Comparison of ENCODE assay signal across 1 cellular context in genomic region chr3:108589081-108589997, GRCh38.
TF ChIP-seq lines count a peak whose summit lies in the region.

TSS of gene CIP2A (minus strand) at chr3:108589438. CDS start at chr3:108589375, 63 bp downstream.
TSS of gene DZIP3 (plus strand) at chr3:108589722. CDS start at chr3:108605407, 15,685 bp downstream.

TF ChIP-seq in K562, 482 proteins besides CTCF, POLR2A, EP300 and RAD21 (continued from another document and continues in another):
- TF ChIP-seq TAF1 (IDR thresholded peaks at IDR 0.05; ENCODE audit: control insufficient read depth, extremely low read depth, insufficient read depth, low read length, severe bottlenecking) (peak; percentile 83), DDX20 (tag; IDR thresholded peaks at IDR 0.05; ENCODE audit: low read depth) (no peak), STAT5B (CRISPR knock-in tag; IDR thresholded peaks at IDR 0.05) (no peak), AFF1 (IDR thresholded peaks at IDR 0.05; ENCODE audit: low read depth in 1 of 2, partially characterized antibody in 2 of 2) (no peak), TRIM28 (IDR thresholded peaks at IDR 0.05) (no peak), SRSF9 (IDR thresholded peaks at IDR 0.05; ENCODE audit: borderline replicate concordance, low read depth, low read length) (no peak), CEBPB (tag; IDR thresholded peaks at IDR 0.05) (no peak), GABPA (tag; conservative IDR thresholded peaks at IDR 0.05; ENCODE audit: low read depth) (peak; percentile 97), MLLT1 (IDR thresholded peaks at IDR 0.05) (peak in 1 of 2 experiments; percentile 8; a peak in 1 of 4 replicates), ZMIZ1 (IDR thresholded peaks at IDR 0.05; ENCODE audit: low read depth in 2 of 2, low read length in 2 of 2) (0 out of 4 replicates have a peak, but pooled peaks of 1 of the 2 experiments have one; percentile 14), JUND (IDR thresholded peaks at IDR 0.05; ENCODE audit: borderline replicate concordance, low read depth, low read length) (peak; percentile 42; the same call in 1 of the 2 replicates), JUND (tag; IDR thresholded peaks at IDR 0.05; ENCODE audit: borderline replicate concordance, low read depth, low read length) (no peak), ZNF263 (CRISPR knock-in tag; IDR thresholded peaks at IDR 0.05; ENCODE audit: borderline replicate concordance) (no peak), ZBTB33 (CRISPR knock-in tag; IDR thresholded peaks at IDR 0.05) (no peak), KLF16 (IDR thresholded peaks at IDR 0.05) (no peak), ETV6 (IDR thresholded peaks at IDR 0.05; ENCODE audit: borderline replicate concordance in 1 of 2, low read depth in 2 of 2, low read length in 1 of 2) (no peak), ETV6 (CRISPR knock-in tag; IDR thresholded peaks at IDR 0.05; ENCODE audit: borderline replicate concordance) (no peak), STAG1 (CRISPR knock-in tag; IDR thresholded peaks at IDR 0.05; ENCODE audit: borderline replicate concordance) (no peak), ZNF175 (CRISPR knock-in tag; IDR thresholded peaks at IDR 0.05; ENCODE audit: low read depth) (no peak), POLR2G (IDR thresholded peaks at IDR 0.05; ENCODE audit: low read depth, low read length) (peak; percentile 95), C11orf30 (IDR thresholded peaks at IDR 0.05; ENCODE audit: low read depth) (peak; percentile 48; the same call in 1 of the 2 replicates), E2F8 (IDR thresholded peaks at IDR 0.05; ENCODE audit: low read depth, partially characterized antibody) (peak; percentile 85), FOXA3 (CRISPR knock-in tag; conservative IDR thresholded peaks at IDR 0.05 in 1 of 2, IDR thresholded peaks at IDR 0.05 in 1 of 2) (0 out of 4 replicates have a peak, but pooled peaks of 1 of the 2 experiments have one; percentile 55), HDAC2 (IDR thresholded peaks at IDR 0.05) (peak; percentile 52; the same call in 1 of the 2 replicates), ID3 (CRISPR knock-in tag; IDR thresholded peaks at IDR 0.05) (no peak), ID3 (tag; IDR thresholded peaks at IDR 0.05) (no peak), ZNF124 (CRISPR knock-in tag; IDR thresholded peaks at IDR 0.05) (no peak), NELFE (IDR thresholded peaks at IDR 0.05; ENCODE audit: insufficient read depth, insufficient read length) (no peak), U2AF1 (optimal IDR thresholded peaks at IDR 0.05; ENCODE audit: low read depth, low read length) (no peak), NFIC (IDR thresholded peaks at IDR 0.05) (no peak), ZBTB17 (CRISPR knock-in tag; IDR thresholded peaks at IDR 0.05) (no peak), TCF7L2 (IDR thresholded peaks at IDR 0.05; ENCODE audit: low read depth, low read length) (no peak), ZBTB11 (CRISPR knock-in tag; IDR thresholded peaks at IDR 0.05) (peak in 1 of 3 experiments; percentile 92; a peak in 3 of 6 replicates), ARID1B (IDR thresholded peaks at IDR 0.05) (no peak), CLOCK (CRISPR knock-in tag; IDR thresholded peaks at IDR 0.05; ENCODE audit: borderline replicate concordance) (no peak), SRSF1 (IDR thresholded peaks at IDR 0.05; ENCODE audit: low read depth, low read length) (no peak), ADNP (tag; IDR thresholded peaks at IDR 0.05) (no peak), KHSRP (IDR thresholded peaks at IDR 0.05) (no peak), KLF10 (CRISPR knock-in tag; IDR thresholded peaks at IDR 0.05) (no peak), ZNF444 (CRISPR knock-in tag; IDR thresholded peaks at IDR 0.05) (no peak), HNRNPUL1 (IDR thresholded peaks at IDR 0.05; ENCODE audit: low read length) (no peak), TAF9B (IDR thresholded peaks at IDR 0.05; ENCODE audit: partially characterized antibody) (peak; percentile 69), NRF1 (conservative IDR thresholded peaks at IDR 0.05 in 1 of 2, IDR thresholded peaks at IDR 0.05 in 1 of 2) (peak; percentile 61 to 69), ZKSCAN1 (IDR thresholded peaks at IDR 0.05; ENCODE audit: low read depth, low read length) (no peak)
